ENCODE assay signal across 11 cellular contexts in genomic region chr9:84397822-84398221, GRCh38. TPM values are rescaled to one million over a fixed set of nuclear protein-coding genes. Genes with fewer than 3 reads are reported as not detected.
A peak's percentile ranks its signal among the peaks of the same experiment; 100 is the strongest.
DNase-seq lines count a peak whose midpoint lies in the region; ATAC-seq, FAIRE-seq and TF ChIP-seq lines count a peak whose summit lies in the region.
"Had no signal": no experiment of that assay in that cellular context is flagged by ENCODE, and none has a peak within 500 bp of the region (broad histone marks: within the 10 kb centered on the region; RNA-seq: fewer than 3 reads in every experiment).

No MANE protein-coding gene starts in this region.

- no peak overlapping the region for H2AFZ ChIP-seq in neural progenitor cell (replicated peaks)

- DNase-seq in ELR (ENCODE audit: low read depth): peak; percentile 76
- peak; percentile 77 for DNase-seq in M059J (ENCODE audit: low read depth)
- peak; percentile 80 for DNase-seq in choroid plexus epithelial cell (ENCODE audit: low read depth)
- DNase-seq in neural progenitor cell (ENCODE audit: low spot score): peak; percentile 13
- DNase-seq in stimulated activated CD4-positive, alpha-beta T cell treated with anti-CD3 and anti-CD28 coated beads, Interleukin-1b, Interleukin-23, amount 100 ng/mL, for 48 hours: no peak
- no peak for DNase-seq in GM12891 (ENCODE audit: insufficient read length, low spot score)
- no peak for DNase-seq in cerebellar cortex (ENCODE audit: low spot score)

- H3K4me3 Mint-ChIP-seq in neural progenitor cell: no peak overlapping the region

- H4K20me1 ChIP-seq in neural progenitor cell (ENCODE audit: low read depth): no peaks in the 10 kb centered on the region

- peaks cover 4% of the 10 kb centered on the region for H3K9me3 Mint-ChIP-seq in neural progenitor cell

- no peak for TF ChIP-seq CTCF in choroid plexus epithelial cell (conservative IDR thresholded peaks at IDR 0.05; ENCODE audit: low read depth, low read length)
- TF ChIP-seq CTCF in neural progenitor cell (IDR thresholded peaks at IDR 0.05): no peak

- no peaks in the 10 kb centered on the region for H3K4me1 ChIP-seq in neural progenitor cell
- H3K4me1 ChIP-seq: gastrocnemius medialis had no signal

- no peak overlapping the region for H3K27ac Mint-ChIP-seq in neural progenitor cell

- no peak overlapping the region for H3K4me2 ChIP-seq in neural progenitor cell

- no peaks in the 10 kb centered on the region for H3F3A ChIP-seq in neural progenitor cell (ENCODE audit: low read depth)

- no peak for FAIRE-seq in GM12891 (lab: Jason Lieb, UNC)
- FAIRE-seq: RCC 7860 had no signal

- no peaks in the 10 kb centered on the region for H3K27me3 ChIP-seq in neural progenitor cell
- H3K27me3 ChIP-seq: gastrocnemius medialis had no signal

- no peak for TF ChIP-seq POLR2A in GM12891 (IDR thresholded peaks at IDR 0.05; ENCODE audit: low read depth, low read length)

- H3K36me3 ChIP-seq in neural progenitor cell: no peaks in the 10 kb centered on the region
- H3K36me3 ChIP-seq: gastrocnemius medialis had no signal

- ATAC-seq in HG03457 (IDR thresholded peaks at IDR 0.05; ENCODE audit: unreplicated experiment): no peak

- no peaks in the 10 kb centered on the region for H3K36me3 Mint-ChIP-seq in neural progenitor cell

- H3K9ac ChIP-seq in neural progenitor cell: no peak overlapping the region

- no peaks in the 10 kb centered on the region for H3K79me2 ChIP-seq in neural progenitor cell (ENCODE audit: low read depth)

- H3K9me3 ChIP-seq in neural progenitor cell (ENCODE audit: low read depth): no peaks in the 10 kb centered on the region
- H3K9me3 ChIP-seq: gastrocnemius medialis had no signal

- no peak overlapping the region for H3K27ac ChIP-seq in neural progenitor cell
- H3K27ac ChIP-seq: gastrocnemius medialis had no signal

- H3K4me1 Mint-ChIP-seq in neural progenitor cell: peaks cover 4% of the 10 kb centered on the region

- peaks cover 5% of the 10 kb centered on the region for H3K27me3 Mint-ChIP-seq in neural progenitor cell (ENCODE audit: insufficient read depth, low read depth)

- H3K4me3 ChIP-seq in choroid plexus epithelial cell (ENCODE audit: low read depth, low read length) (no peak overlapping the region), neural progenitor cell (no peak overlapping the region)
- H3K4me3 ChIP-seq: gastrocnemius medialis had no signal

TF ChIP-seq in GM12891, 5 proteins besides CTCF, POLR2A, EP300 and RAD21:
- TF ChIP-seq POLR2AphosphoS5 (IDR thresholded peaks at IDR 0.05; ENCODE audit: low read depth, low read length): no peak
- TF ChIP-seq PAX5 (IDR thresholded peaks at IDR 0.05; ENCODE audit: insufficient read depth, low read length, severe bottlenecking): no peak
- no peak for TF ChIP-seq SPI1 (IDR thresholded peaks at IDR 0.05; ENCODE audit: low read depth, low read length)
- no peak for TF ChIP-seq TAF1 (IDR thresholded peaks at IDR 0.05; ENCODE audit: low read depth, low read length)
- no peak for TF ChIP-seq POU2F2 (IDR thresholded peaks at IDR 0.05; ENCODE audit: low read depth, low read length)

RNA-seq across cellular contexts. Expression of gene SLC28A3, which starts 57.3 kb away (rescaled TPM):
- total RNA-seq in M059J (2014; rRNA removed; shearing (Covaris generic)): 0.42 and 0.67 TPM in 2 replicates
- 0.06 TPM in 1 of 2 replicates, not detected in the other for total RNA-seq in neural progenitor cell (ENCODE audit: low replicate concordance)
- 0.21 TPM for polyA plus RNA-seq in GM12891 (2012; ENCODE audit: low read depth, missing spikeins)
- polyA plus RNA-seq: aorta had no signal

Comparison
In these comparisons a context has a peak if more than half of its experiments do, and no peak if none do; other contexts are left out.
1. DNase-seq: peak in ELR (single experiment), M059J (single experiment), choroid plexus epithelial cell (single experiment) and neural progenitor cell (single experiment); none in stimulated activated CD4-positive, alpha-beta T cell treated with anti-CD3 and anti-CD28 coated beads, Interleukin-1b, Interleukin-23, amount 100 ng/mL, for 48 hours (single experiment), GM12891 (single experiment) and cerebellar cortex (single experiment).